In the genomic region with DNA sequence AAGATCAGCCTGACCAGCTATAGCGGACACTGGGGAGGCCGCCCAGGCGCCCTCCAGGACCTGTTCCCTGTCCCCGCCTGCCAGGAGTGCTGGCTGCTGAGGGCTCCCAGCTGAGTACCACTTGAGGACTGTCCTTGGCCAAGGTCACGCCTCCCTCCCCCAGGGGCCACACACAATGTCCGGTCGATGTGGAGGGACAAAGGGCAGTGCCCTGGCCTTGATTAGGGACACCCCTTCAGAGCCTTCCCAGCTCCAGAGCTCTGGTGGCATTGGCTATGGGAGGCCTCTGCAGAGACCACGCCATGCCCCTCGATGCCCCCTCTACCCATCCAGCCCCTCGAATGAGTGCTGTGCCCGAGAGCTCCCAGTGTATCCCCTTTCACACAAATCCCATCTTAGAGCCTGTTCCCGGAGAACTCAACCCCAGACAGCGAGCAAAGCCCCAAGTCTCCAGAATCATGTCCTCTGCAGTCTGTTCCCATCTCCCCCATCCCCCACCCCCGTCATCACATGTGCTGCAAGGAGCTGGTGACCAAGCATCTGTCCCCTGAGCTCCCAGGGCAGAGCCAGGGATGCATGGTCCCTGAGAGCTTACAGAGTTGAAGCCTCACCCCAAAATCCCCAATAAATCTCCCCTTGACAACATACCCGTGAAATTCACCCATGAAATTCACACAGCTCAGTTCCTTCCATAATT, we compare ENCODE assay signal across 25 cellular contexts.
DNase-seq lines count a peak whose midpoint lies in the region; ATAC-seq and TF ChIP-seq lines count a peak whose summit lies in the region.
"Had no signal": no experiment of that assay in that cellular context is flagged by ENCODE, and none has a peak within 500 bp of the region (broad histone marks: within the 10 kb centered on the region; RNA-seq: fewer than 3 reads in every experiment).

No MANE protein-coding gene starts in this region.

- DNase-seq in DND-41 (no peak), glutamatergic neuron (no peak), nephron progenitor cell (peak; percentile 31), MM.1S (no peak), left colon (no peak)
- DNase-seq: AML-193; Caco-2; CD8-positive, alpha-beta T cell; DMS79; GF-D8; GOT3; HCEC 1CT; NCI-H1092; NCI-H1417 treated with DMSO at 0.1 percent for 48 hours; NCI-H187; NCI-H2081 treated with DMSO at 0.1 percent for 48 hours; NCI-H2171 treated with DMSO at 0.1 percent for 48 hours; NCI-H748 treated with DMSO at 0.1 percent for 48 hours; SIG-M5 had no signal

- H3K27ac Mint-ChIP-seq in glutamatergic neuron (ENCODE audit: unreplicated experiment) = peak overlapping the region; percentile 28
- no peak overlapping the region for H3K27ac Mint-ChIP-seq in nephron progenitor cell
- H3K27ac Mint-ChIP-seq: CD8-positive, alpha-beta T cell had no signal

- H3K4me3 Mint-ChIP-seq in glutamatergic neuron (ENCODE audit: unreplicated experiment) (no peak overlapping the region), nephron progenitor cell (no peak overlapping the region)
- H3K4me3 Mint-ChIP-seq: CD8-positive, alpha-beta T cell had no signal

- H3K9ac ChIP-seq in BLaER1 = no peak overlapping the region
- H3K9ac ChIP-seq in DND-41 (ENCODE audit: low read depth, low read length) = no peak overlapping the region
- no peak overlapping the region for H3K9ac ChIP-seq in MM.1S (ENCODE audit: low read length)

- H4K20me1 ChIP-seq in BLaER1 = no peaks in the 10 kb centered on the region
- H4K20me1 ChIP-seq in DND-41 (ENCODE audit: insufficient read depth, low read length) = no peaks in the 10 kb centered on the region
- no peaks in the 10 kb centered on the region for H4K20me1 ChIP-seq in MM.1S (ENCODE audit: insufficient read depth, low read length)

- no peaks in the 10 kb centered on the region for H3K9me2 ChIP-seq in MM.1S (replicated peaks; ENCODE audit: insufficient read depth, low read length)

- peaks cover 2% of the 10 kb centered on the region for H3K27me3 Mint-ChIP-seq in glutamatergic neuron (ENCODE audit: unreplicated experiment)
- H3K27me3 Mint-ChIP-seq in nephron progenitor cell (ENCODE audit: low read depth, poor library complexity) = peaks cover 6% of the 10 kb centered on the region

- H2AFZ ChIP-seq in DND-41 (ENCODE audit: low read depth, low read length) (no peak overlapping the region), MM.1S (ENCODE audit: low read length) (no peak overlapping the region)

- H3K9me3 Mint-ChIP-seq in glutamatergic neuron (ENCODE audit: unreplicated experiment) = peaks cover 11% of the 10 kb centered on the region
- H3K9me3 Mint-ChIP-seq in nephron progenitor cell = no peaks in the 10 kb centered on the region
- H3K9me3 Mint-ChIP-seq: CD8-positive, alpha-beta T cell had no signal

- H3K27ac ChIP-seq in BLaER1 (0 out of 2 replicates have a peak overlapping the region, but pooled peaks have one; percentile 54), DND-41 (ENCODE audit: low read length) (peak overlapping the region; percentile 76; the same call in 1 of the 2 replicates), MM.1S (ENCODE audit: low read length) (no peak overlapping the region)
- H3K27ac ChIP-seq: C4-2B, HL-60, SK-N-MC had no signal

- no peaks in the 10 kb centered on the region for H3F3A ChIP-seq in MM.1S (ENCODE audit: insufficient read depth, low read length)

- no peaks in the 10 kb centered on the region for H3K79me2 ChIP-seq in DND-41 (ENCODE audit: insufficient read depth, low read length)
- H3K79me2 ChIP-seq in MM.1S (ENCODE audit: low read length) = no peaks in the 10 kb centered on the region

- H3K4me1 Mint-ChIP-seq in glutamatergic neuron (ENCODE audit: low read depth, unreplicated experiment) (peaks cover 11% of the 10 kb centered on the region), nephron progenitor cell (peaks cover 64% of the 10 kb centered on the region)

- H3K27me3 ChIP-seq in BLaER1 = no peaks in the 10 kb centered on the region
- no peaks in the 10 kb centered on the region for H3K27me3 ChIP-seq in DND-41 (ENCODE audit: insufficient read depth, low read length, poor library complexity)
- no peaks in the 10 kb centered on the region for H3K27me3 ChIP-seq in MM.1S (replicated peaks; ENCODE audit: insufficient read depth, low read length)

- H3K36me3 Mint-ChIP-seq in glutamatergic neuron (ENCODE audit: unreplicated experiment) (no peaks in the 10 kb centered on the region), nephron progenitor cell (ENCODE audit: low read depth) (no peaks in the 10 kb centered on the region)
- H3K36me3 Mint-ChIP-seq: CD8-positive, alpha-beta T cell had no signal

- H3K4me2 ChIP-seq in BLaER1 (peak overlapping the region; percentile 88), DND-41 (ENCODE audit: insufficient read depth, low read length) (no peak overlapping the region), MM.1S (ENCODE audit: low read depth, low read length) (no peak overlapping the region)
- H3K4me2 ChIP-seq: A549 had no signal

- H3K4me1 ChIP-seq in BLaER1 = peaks cover 82% of the 10 kb centered on the region
- H3K4me1 ChIP-seq in DND-41 (ENCODE audit: insufficient read depth, low read length) = peaks cover 26% of the 10 kb centered on the region
- no peaks in the 10 kb centered on the region for H3K4me1 ChIP-seq in MM.1S (ENCODE audit: low read length)
- H3K4me1 ChIP-seq: Caco-2 had no signal

- H3K4me3 ChIP-seq in BLaER1 (no peak overlapping the region), DND-41 (ENCODE audit: low read depth in 1 of 2, low read length in 2 of 2) (no peak overlapping the region), MM.1S (ENCODE audit: low read length) (no peak overlapping the region)
- H3K4me3 ChIP-seq: A549, SK-N-MC had no signal

- no peaks in the 10 kb centered on the region for H3K36me3 ChIP-seq in BLaER1
- no peaks in the 10 kb centered on the region for H3K36me3 ChIP-seq in DND-41 (ENCODE audit: insufficient read depth, low read length)
- no peaks in the 10 kb centered on the region for H3K36me3 ChIP-seq in MM.1S (replicated peaks; ENCODE audit: insufficient read depth, low read length)

- TF ChIP-seq CTCF in DND-41 (IDR thresholded peaks at IDR 0.05; ENCODE audit: borderline replicate concordance, extremely low read depth, low read length, poor library complexity, severe bottlenecking) = no peak
- no peak for TF ChIP-seq CTCF in glutamatergic neuron (IDR thresholded peaks at IDR 0.05; ENCODE audit: partially characterized antibody, unreplicated experiment)
- TF ChIP-seq CTCF in nephron progenitor cell (IDR thresholded peaks at IDR 0.05) = no peak
- no peak for TF ChIP-seq CTCF in MM.1S (IDR thresholded peaks at IDR 0.05; ENCODE audit: low read length)

- ATAC-seq in DND-41 (ENCODE audit: insufficient read depth, low read depth) (no peak), esophagus mucosa (no peak), left colon (no peak)
- ATAC-seq: CD8-positive, alpha-beta T cell had no signal

- intact Hi-C loops in left colon (cut with DNase I, micrococcal nuclease) = no loop called here

- H3K9me3 ChIP-seq in BLaER1 (no peaks in the 10 kb centered on the region), DND-41 (ENCODE audit: insufficient read depth, low read length, severe bottlenecking) (no peaks in the 10 kb centered on the region), MM.1S (replicated peaks; ENCODE audit: insufficient read depth, low read length) (no peaks in the 10 kb centered on the region)
- H3K9me3 ChIP-seq: A549, Caco-2 had no signal
